In genomic region chr2:161981679-161982300, GRCh38 we compare ENCODE assay signal across 17 cellular contexts.
DNase-seq lines count a peak whose midpoint lies in the region; ATAC-seq and FAIRE-seq lines count a peak whose summit lies in the region.
"Had no signal": no experiment of that assay in that cellular context is flagged by ENCODE, and none has a peak within 500 bp of the region (broad histone marks: within the 10 kb centered on the region; RNA-seq: fewer than 3 reads in every experiment).

No MANE protein-coding gene starts in this region.

- POLR2A ChIA-PET in activated CD8-positive, alpha-beta T cell treated with anti-CD3 and anti-CD28 coated beads, Interleukin-2, amount 10 ng/mL, durations not matched to agents 7 days and 5 days (lab: Charles Lee), result interaction anchor here (1.3 kb wide), 1 partner anchor 11 kb away, joined by 4 read pairs; no protein-coding TSS in a partner anchor

- H3K4me3 Mint-ChIP-seq in activated CD8-positive, alpha-beta memory T cell treated with anti-CD3 and anti-CD28 coated beads, Interleukin-2, amount 10 ng/mL, durations not matched to agents 7 days and 5 days, result no peak overlapping the region
- H3K4me3 Mint-ChIP-seq in activated CD8-positive, alpha-beta T cell treated with anti-CD3 and anti-CD28 coated beads, Interleukin-2, amount 10 ng/mL, durations not matched to agents 7 days and 5 days, result no peak overlapping the region
- H3K4me3 Mint-ChIP-seq: activated CD4-positive, alpha-beta T cell treated with anti-CD3 and anti-CD28 coated beads, Interleukin-2, amount 10 ng/mL, durations not matched to agents 7 days and 5 days; CD4-positive, CD25-positive, alpha-beta regulatory T cell had no signal

- H3K27me3 Mint-ChIP-seq in activated CD8-positive, alpha-beta memory T cell treated with anti-CD3 and anti-CD28 coated beads, Interleukin-2, amount 10 ng/mL, durations not matched to agents 7 days and 5 days, result no peaks in the 10 kb centered on the region
- H3K27me3 Mint-ChIP-seq in activated CD8-positive, alpha-beta T cell treated with anti-CD3 and anti-CD28 coated beads, Interleukin-2, amount 10 ng/mL, durations not matched to agents 7 days and 5 days (ENCODE audit: low read depth), result no peaks in the 10 kb centered on the region
- H3K27me3 Mint-ChIP-seq: activated CD4-positive, alpha-beta T cell treated with anti-CD3 and anti-CD28 coated beads, Interleukin-2, amount 10 ng/mL, durations not matched to agents 7 days and 5 days; CD4-positive, CD25-positive, alpha-beta regulatory T cell had no signal

- peaks cover 30% of the 10 kb centered on the region for H3K36me3 Mint-ChIP-seq in activated CD8-positive, alpha-beta memory T cell treated with anti-CD3 and anti-CD28 coated beads, Interleukin-2, amount 10 ng/mL, durations not matched to agents 7 days and 5 days
- H3K36me3 Mint-ChIP-seq in activated CD8-positive, alpha-beta T cell treated with anti-CD3 and anti-CD28 coated beads, Interleukin-2, amount 10 ng/mL, durations not matched to agents 7 days and 5 days (ENCODE audit: low read depth), result peaks cover 47% of the 10 kb centered on the region
- H3K36me3 Mint-ChIP-seq: activated naive CD4-positive, alpha-beta T cell treated with anti-CD3 and anti-CD28 coated beads, Interleukin-2, amount 50 U/mL, for 24 hours; CD4-positive, CD25-positive, alpha-beta regulatory T cell had no signal

- H3K4me1 Mint-ChIP-seq in activated CD8-positive, alpha-beta memory T cell treated with anti-CD3 and anti-CD28 coated beads, Interleukin-2, amount 10 ng/mL, durations not matched to agents 7 days and 5 days, result peaks cover 52% of the 10 kb centered on the region
- H3K4me1 Mint-ChIP-seq in activated CD8-positive, alpha-beta T cell treated with anti-CD3 and anti-CD28 coated beads, Interleukin-2, amount 10 ng/mL, durations not matched to agents 7 days and 5 days (ENCODE audit: low read depth), result peaks cover 59% of the 10 kb centered on the region

- H3K27ac ChIP-seq in small intestine (ENCODE audit: low read depth in 1 of 2, low read length in 1 of 2), result peak overlapping the region; percentile 65 to 69
- H3K27ac ChIP-seq: GM23248, neutrophil, thyroid gland had no signal

- H3K27me3 ChIP-seq in small intestine (ENCODE audit: control insufficient read depth in 2 of 2, insufficient read depth in 2 of 2, low read length in 2 of 2), result no peaks in the 10 kb centered on the region
- H3K27me3 ChIP-seq: thyroid gland had no signal

- H3K9me3 Mint-ChIP-seq in activated CD8-positive, alpha-beta memory T cell treated with anti-CD3 and anti-CD28 coated beads, Interleukin-2, amount 10 ng/mL, durations not matched to agents 7 days and 5 days (ENCODE audit: low read depth), result peaks cover 7% of the 10 kb centered on the region
- peaks cover 21% of the 10 kb centered on the region for H3K9me3 Mint-ChIP-seq in activated CD8-positive, alpha-beta T cell treated with anti-CD3 and anti-CD28 coated beads, Interleukin-2, amount 10 ng/mL, durations not matched to agents 7 days and 5 days (ENCODE audit: insufficient read depth)
- H3K9me3 Mint-ChIP-seq: activated naive CD4-positive, alpha-beta T cell treated with anti-CD3 and anti-CD28 coated beads, Interleukin-2, amount 50 U/mL, for 24 hours had no signal

- no peak for ATAC-seq in activated CD8-positive, alpha-beta memory T cell treated with anti-CD3 and anti-CD28 coated beads, Interleukin-2, amount 10 ng/mL, durations not matched to agents 7 days and 5 days
- ATAC-seq in activated CD8-positive, alpha-beta T cell treated with anti-CD3 and anti-CD28 coated beads, Interleukin-2, amount 10 ng/mL, durations not matched to agents 7 days and 5 days, result no peak
- no peak for ATAC-seq in HG02852 (IDR thresholded peaks at IDR 0.05; ENCODE audit: unreplicated experiment)

- no peaks in the 10 kb centered on the region for H3K9me3 ChIP-seq in small intestine (ENCODE audit: control insufficient read depth, low read depth)
- H3K9me3 ChIP-seq: neutrophil, thyroid gland had no signal

- H3K4me1 ChIP-seq in small intestine (ENCODE audit: control insufficient read depth in 2 of 2, insufficient read depth in 1 of 2, low read depth in 1 of 2, low read length in 1 of 2), result peaks cover 4 to 6% of the 10 kb centered on the region in 2 donors
- H3K4me1 ChIP-seq: thyroid gland had no signal

- peak overlapping the region; percentile 55 for H3K27ac Mint-ChIP-seq in activated CD8-positive, alpha-beta memory T cell treated with anti-CD3 and anti-CD28 coated beads, Interleukin-2, amount 10 ng/mL, durations not matched to agents 7 days and 5 days
- H3K27ac Mint-ChIP-seq in activated CD8-positive, alpha-beta T cell treated with anti-CD3 and anti-CD28 coated beads, Interleukin-2, amount 10 ng/mL, durations not matched to agents 7 days and 5 days, result peak overlapping the region; percentile 37
- H3K27ac Mint-ChIP-seq: activated naive CD4-positive, alpha-beta T cell treated with anti-CD3 and anti-CD28 coated beads, Interleukin-2, amount 50 U/mL, for 24 hours had no signal

- H3K36me3 ChIP-seq in small intestine (ENCODE audit: control insufficient read depth in 2 of 2, insufficient read depth in 2 of 2, low read length in 2 of 2), result no peaks in the 10 kb centered on the region
- H3K36me3 ChIP-seq: neutrophil, thyroid gland had no signal

- no peak for FAIRE-seq in small intestine (lab: Jason Lieb, UNC)

- WGBS in small intestine, 3 donors, result 23 to 62% (median 46%) methylated on average over 10 of the region's 10 CpGs

- DNase-seq in activated CD8-positive, alpha-beta memory T cell treated with anti-CD3 and anti-CD28 coated beads, Interleukin-2, amount 10 ng/mL, durations not matched to agents 7 days and 5 days, result no peak
- DNase-seq in activated CD8-positive, alpha-beta memory T cell treated with anti-CD3 and anti-CD28 coated beads, Interleukin-2, amount 50 U/mL, for 4 hours, result no peak
- DNase-seq in NCI-H1105 treated with DMSO at 0.1 percent for 48 hours (lab: John Stamatoyannopoulos, UW), result peak; percentile 47
- no peak for DNase-seq in activated CD8-positive, alpha-beta T cell treated with anti-CD3 and anti-CD28 coated beads, Interleukin-2, amount 10 ng/mL, durations not matched to agents 7 days and 5 days
- peak; percentile 80 for DNase-seq in small intestine
- DNase-seq in activated effector memory CD4-positive, alpha-beta T cell treated with Interleukin-2 at 50 U/mL for 16 hours, result no peak
- no peak for DNase-seq in COR-L47 (lab: John Stamatoyannopoulos, UW)
- DNase-seq: activated CD4-positive, alpha-beta T cell treated with anti-CD3 and anti-CD28 coated beads, Interleukin-2, amount 10 ng/mL, durations not matched to agents 7 days and 5 days; CD4-positive, CD25-positive, alpha-beta regulatory T cell; GM23248; head of caudate nucleus; NCI-H1417; NCI-H2227 treated with DMSO at 0.1 percent for 48 hours; thyroid gland had no signal

- CTCF ChIA-PET in activated CD8-positive, alpha-beta memory T cell treated with anti-CD3 and anti-CD28 coated beads, Interleukin-2, amount 10 ng/mL, durations not matched to agents 7 days and 5 days (lab: Charles Lee), result no interaction called here
- CTCF ChIA-PET in activated CD8-positive, alpha-beta T cell treated with anti-CD3 and anti-CD28 coated beads, Interleukin-2, amount 10 ng/mL, durations not matched to agents 7 days and 5 days (lab: Charles Lee), result interaction anchor here (1.1 to 4.9 kb wide), 2 partner anchors 12 to 28 kb away, joined by 6 to 20 read pairs; no protein-coding TSS in a partner anchor

- H3K4me3 ChIP-seq in small intestine (ENCODE audit: low read depth in 1 of 2, low read length in 2 of 2), result no peak overlapping the region
- H3K4me3 ChIP-seq: GM23248, thyroid gland had no signal

Comparison
In these comparisons a context has a peak if more than half of its experiments do, and no peak if none do; other contexts are left out.
1. DNase-seq: peak in NCI-H1105 treated with DMSO at 0.1 percent for 48 hours (single experiment) and small intestine (single experiment); none in activated CD8-positive, alpha-beta memory T cell treated with anti-CD3 and anti-CD28 coated beads, Interleukin-2, amount 10 ng/mL, durations not matched to agents 7 days and 5 days (single experiment), activated CD8-positive, alpha-beta memory T cell treated with anti-CD3 and anti-CD28 coated beads, Interleukin-2, amount 50 U/mL, for 4 hours (single experiment), activated CD8-positive, alpha-beta T cell treated with anti-CD3 and anti-CD28 coated beads, Interleukin-2, amount 10 ng/mL, durations not matched to agents 7 days and 5 days (single experiment), activated effector memory CD4-positive, alpha-beta T cell treated with Interleukin-2 at 50 U/mL for 16 hours (single experiment) and COR-L47 (single experiment).